In genomic region chr1:10508511-10508951, GRCh38 we compare ENCODE assay signal across 11 cellular contexts. TPM values are rescaled to one million over a fixed set of nuclear protein-coding genes. Genes with fewer than 3 reads are reported as not detected.
A peak's percentile ranks its signal among the peaks of the same experiment; 100 is the strongest.
DNase-seq lines count a peak whose midpoint lies in the region; FAIRE-seq and TF ChIP-seq lines count a peak whose summit lies in the region.
"Had no signal": no experiment of that assay in that cellular context is flagged by ENCODE, and none has a peak within 500 bp of the region (broad histone marks: within the 10 kb centered on the region; RNA-seq: fewer than 3 reads in every experiment).

No MANE protein-coding gene starts in this region.

- FAIRE-seq in H1 (lab: Jason Lieb, UNC): peak; percentile 28
- FAIRE-seq: endometrium, islet of Langerhans had no signal

- H3K27me3 ChIP-seq in H1 (replicated peaks in 1 of 4; ENCODE audit: control insufficient read depth in 3 of 4, extremely low read depth in 1 of 4, insufficient read depth in 3 of 4, low read length in 3 of 4): no peaks in the 10 kb centered on the region
- H3K27me3 ChIP-seq in brain microvascular endothelial cell (replicated peaks): no peaks in the 10 kb centered on the region

- peaks cover 8% of the 10 kb centered on the region; the same call in 1 of the 2 replicates for H3K79me1 ChIP-seq in H1 (ENCODE audit: low read depth, low read length)

- no peak overlapping the region for H3K56ac ChIP-seq in H1 (replicated peaks; ENCODE audit: insufficient read length, low read depth, low read length)

- peak overlapping the region; percentile 92; the same call in 1 of the 2 replicates for H2BK12ac ChIP-seq in H1 (ENCODE audit: low read depth, low read length)

- TF ChIP-seq RAD21 in H1 (IDR thresholded peaks at IDR 0.05 in 1 of 2, conservative IDR thresholded peaks at IDR 0.05 in 1 of 2; ENCODE audit: low read depth in 2 of 2, low read length in 2 of 2): no peak

- no peak overlapping the region for H2BK15ac ChIP-seq in H1 (ENCODE audit: low read length)

- no peak overlapping the region; the same call in 1 of the 2 replicates for H3K27ac ChIP-seq in H1 (ENCODE audit: low read depth, low read length)
- no peak overlapping the region for H3K27ac ChIP-seq in brain microvascular endothelial cell
- H3K27ac ChIP-seq: HL-60 had no signal

- peak; percentile 49 to 83 (median 76) for DNase-seq in NCI-H1417 (lab: John Stamatoyannopoulos, UW)
- DNase-seq in NCI-H1417 treated with DMSO at 0.1 percent for 48 hours (lab: John Stamatoyannopoulos, UW): no peak
- peak; percentile 93 for DNase-seq in NCI-H510A treated with DMSO at 0.1 percent for 48 hours (lab: John Stamatoyannopoulos, UW)
- DNase-seq in H1 (ENCODE audit: low read depth in 1 of 2, low spot score in 2 of 2): peak in 1 of 2 experiments; percentile 64
- DNase-seq in retinal pigment epithelial cell (ENCODE audit: low read depth): peak; percentile 66
- DNase-seq in brain microvascular endothelial cell: no peak
- no peak for DNase-seq in AG08396 (ENCODE audit: low spot score)
- DNase-seq in UCSD-AML1 (lab: John Stamatoyannopoulos, UW; ENCODE audit: unreplicated experiment): no peak

- peak overlapping the region; percentile 14 to 64; a peak in 3 of 4 replicates for H3K4me2 ChIP-seq in H1 (ENCODE audit: insufficient read depth in 1 of 2, low read depth in 2 of 2, low read length in 2 of 2)

- no peaks in the 10 kb centered on the region for H3K23me2 ChIP-seq in H1 (ENCODE audit: low read depth, low read length)

- peaks cover 3 to 12% (median 5%) of the 10 kb centered on the region in 4 experiments; a peak in 6 of 7 replicates for H3K4me1 ChIP-seq in H1 (replicated peaks in 1 of 4; ENCODE audit: control insufficient read depth in 3 of 4, insufficient read depth in 4 of 4, low read length in 3 of 4)

- no peak for TF ChIP-seq CTCF in H1 (IDR thresholded peaks at IDR 0.05; ENCODE audit: control extremely low read depth in 1 of 3, insufficient read depth in 1 of 3, low read depth in 1 of 3, low read length in 3 of 3)
- TF ChIP-seq CTCF in retinal pigment epithelial cell (conservative IDR thresholded peaks at IDR 0.05; ENCODE audit: low read depth, low read length): no peak
- TF ChIP-seq CTCF in brain microvascular endothelial cell (IDR thresholded peaks at IDR 0.05; ENCODE audit: low read depth, low read length, missing control alignments): no peak

- H2AK5ac ChIP-seq in H1 (ENCODE audit: low read depth, low read length): no peak overlapping the region

- no peaks in the 10 kb centered on the region for H3K9me3 ChIP-seq in H1 (ENCODE audit: insufficient read depth in 2 of 2, low read depth in 1 of 2, low read length in 1 of 2)

- peaks cover 3 to 40% of the 10 kb centered on the region in 2 experiments; a peak in 2 of 4 replicates for H3K79me2 ChIP-seq in H1 (ENCODE audit: control insufficient read depth in 1 of 2, insufficient read depth in 2 of 2, low read length in 2 of 2)

- peak overlapping the region; percentile 90 for H2BK120ac ChIP-seq in H1 (replicated peaks; ENCODE audit: low read depth, low read length)

- H3K4me3 ChIP-seq in H1 (ENCODE audit: extremely low read depth in 1 of 4, insufficient read depth in 2 of 4, low read depth in 3 of 4, low read length in 4 of 4) (no peak overlapping the region; a peak in 1 of 8 replicates), retinal pigment epithelial cell (ENCODE audit: low read length) (no peak overlapping the region), brain microvascular endothelial cell (ENCODE audit: low read depth, low read length) (no peak overlapping the region)

- no peak for TF ChIP-seq EP300 in H1 (IDR thresholded peaks at IDR 0.05; ENCODE audit: borderline replicate concordance in 1 of 2, low read depth in 2 of 2, low read length in 2 of 2)

- H2BK20ac ChIP-seq in H1 (ENCODE audit: low read length): no peak overlapping the region

- in situ Hi-C loops in brain microvascular endothelial cell (cut with HindIII; ENCODE audit: low pct_ligation_motif_present, low sequenced_read_pairs): no loop called here

- no peak overlapping the region for H4K8ac ChIP-seq in H1 (ENCODE audit: extremely low read depth, insufficient read depth, low read length)

- 42% methylated on average over 3 of the region's 3 CpGs; no CpG with 5 or more reads in 1 of the 2 experiments for WGBS in H1 (ENCODE audit: extremely low coverage in 1 of 2, insufficient coverage in 1 of 2, insufficient read length in 1 of 2, insufficient replicate concordance in 2 of 2, low coverage in 1 of 2, low lambda C conversion rate in 2 of 2, missing lambda C conversion rate in 1 of 2), 2 experiments

- H4K91ac ChIP-seq in H1 (replicated peaks; ENCODE audit: insufficient read length, low read length): peak overlapping the region; percentile 64

- TF ChIP-seq POLR2A in H1 (IDR thresholded peaks at IDR 0.05; ENCODE audit: control extremely low read depth in 1 of 2, low read depth in 2 of 2, low read length in 2 of 2): no peak

- H4K5ac ChIP-seq in H1 (ENCODE audit: insufficient read length, low read depth, low read length): no peak overlapping the region

- H3K9ac ChIP-seq in H1 (replicated peaks in 1 of 4; ENCODE audit: extremely low read depth in 1 of 4, low read depth in 3 of 4, low read length in 3 of 4): no peak overlapping the region

- H2AFZ ChIP-seq in H1 (ENCODE audit: low read length): no peak overlapping the region

- peaks cover 1 to 4% of the 10 kb centered on the region in 2 experiments for H4K20me1 ChIP-seq in H1 (replicated peaks in 1 of 2; ENCODE audit: control insufficient read depth in 1 of 2, insufficient read depth in 2 of 2, low read length in 2 of 2)

- H3K23ac ChIP-seq in H1 (ENCODE audit: insufficient read length): no peak overlapping the region

- POLR2A ChIA-PET in H1 (lab: Charles Lee; ENCODE audit: partially characterized antibody): interaction anchor here (0.6 to 1.6 kb wide), 8 partner anchors 11 to 1154 kb away, joined by 3 to 5 read pairs (median 4); no protein-coding TSS in a partner anchor

- peak overlapping the region; percentile 88 for H3K18ac ChIP-seq in H1 (ENCODE audit: extremely low read depth, low read length)

- H3K36me3 ChIP-seq in H1 (ENCODE audit: control insufficient read depth in 2 of 4, insufficient read depth in 4 of 4, low read length in 3 of 4) (no peaks in the 10 kb centered on the region), brain microvascular endothelial cell (replicated peaks) (no peaks in the 10 kb centered on the region)

- H3K4ac ChIP-seq in H1 (replicated peaks; ENCODE audit: insufficient read length, low read depth, low read length): peak overlapping the region; percentile 51

- CTCF ChIA-PET in H1 (lab: Charles Lee; ENCODE audit: partially characterized antibody): interaction anchor here (0.6 to 9.1 kb wide), 38 partner anchors 10 to 463 kb away, joined by 3 to 78 read pairs (median 4); no protein-coding TSS in a partner anchor

- no peak overlapping the region for H3K14ac ChIP-seq in H1 (ENCODE audit: insufficient read length)

- H2BK5ac ChIP-seq in H1 (ENCODE audit: low read depth, low read length): peak overlapping the region; percentile 31; the same call in 1 of the 2 replicates

TF ChIP-seq in H1, 55 proteins besides CTCF, POLR2A, EP300 and RAD21 (continues in another document):
- TF ChIP-seq ASH2L (IDR thresholded peaks at IDR 0.05; ENCODE audit: low read length) (peak; percentile 76), NANOG (IDR thresholded peaks at IDR 0.05; ENCODE audit: insufficient read depth, low read depth, low read length, poor library complexity, severe bottlenecking) (no peak), JUND (IDR thresholded peaks at IDR 0.05; ENCODE audit: low read length) (0 out of 2 replicates have a peak, but pooled peaks have one; percentile 8), SIRT6 (IDR thresholded peaks at IDR 0.05; ENCODE audit: low read length) (no peak), POU5F1 (IDR thresholded peaks at IDR 0.05; ENCODE audit: low read depth, low read length) (no peak), TEAD4 (IDR thresholded peaks at IDR 0.05; ENCODE audit: low read depth, low read length) (peak; percentile 29; the same call in 1 of the 2 replicates), TAF1 (IDR thresholded peaks at IDR 0.05; ENCODE audit: low read depth, low read length) (no peak), JUN (IDR thresholded peaks at IDR 0.05; ENCODE audit: low read depth, low read length) (no peak), TCF12 (IDR thresholded peaks at IDR 0.05; ENCODE audit: low read depth, low read length) (no peak)

RNA-seq across cellular contexts. Expression of gene PEX14, which starts 33.8 kb away (rescaled TPM):
- total RNA-seq in H1 (2021; fragmentation: NEBNext Ultra II Directional; extraction: Animal tissue kit (Norgen Biotek cat#: 25700)): 19.8 and 25.5 TPM in 2 replicates
- 13.0 and 24.0 TPM in 2 replicates for polyA plus RNA-seq in H1 (2011; rRNA removed)
- 19.1 TPM for polyA plus RNA-seq in H1 (2011; cell fraction: cytosol; rRNA removed)
- polyA plus RNA-seq in H1 (2011; cell fraction: nucleus; rRNA removed): 23.0 TPM
- polyA plus RNA-seq in H1 (2012, experiment 1 of 2): 12.3 to 26.3 TPM (median 24.9 TPM) in 4 replicates
- polyA plus RNA-seq in H1 (2012, experiment 2 of 2): 22.9 TPM
- polyA plus RNA-seq in H1 (2013, experiment 1 of 2): 20.4 TPM
- 23.6 TPM for polyA plus RNA-seq in H1 (2013, experiment 2 of 2)
- polyA minus RNA-seq in H1 (2011; rRNA and poly(A)+ RNA removed): 7.1 and 7.4 TPM in 2 replicates
- polyA minus RNA-seq in H1 (2011; cell fraction: cytosol; rRNA and poly(A)+ RNA removed): 11.6 TPM
- polyA minus RNA-seq in H1 (2011; cell fraction: nucleus; rRNA and poly(A)+ RNA removed): 10.0 TPM

RNA-seq across cellular contexts. Expression of gene DFFA, which starts 36.2 kb away (rescaled TPM):
- total RNA-seq in H1 (2021; fragmentation: NEBNext Ultra II Directional; extraction: Animal tissue kit (Norgen Biotek cat#: 25700)): 78.3 and 79.9 TPM in 2 replicates
- 30.9 and 34.3 TPM in 2 replicates for polyA plus RNA-seq in H1 (2011; rRNA removed)
- 47.3 TPM for polyA plus RNA-seq in H1 (2011; cell fraction: cytosol; rRNA removed)
- 42.0 TPM for polyA plus RNA-seq in H1 (2011; cell fraction: nucleus; rRNA removed)
- 56.9 to 66.5 TPM (median 58.3 TPM) in 4 replicates for polyA plus RNA-seq in H1 (2012, experiment 1 of 2)
- 39.2 TPM for polyA plus RNA-seq in H1 (2012, experiment 2 of 2)
- polyA plus RNA-seq in H1 (2013, experiment 1 of 2): 67.7 TPM
- 66.3 TPM for polyA plus RNA-seq in H1 (2013, experiment 2 of 2)
- polyA minus RNA-seq in H1 (2011; rRNA and poly(A)+ RNA removed): 91.2 and 91.8 TPM in 2 replicates
- 26.5 TPM for polyA minus RNA-seq in H1 (2011; cell fraction: cytosol; rRNA and poly(A)+ RNA removed)
- polyA minus RNA-seq in H1 (2011; cell fraction: nucleus; rRNA and poly(A)+ RNA removed): 45.0 TPM

RNA-seq across cellular contexts. Expression of gene CORT, which starts 58.7 kb away (rescaled TPM):
- 0.30 and 0.38 TPM in 2 replicates for total RNA-seq in H1 (2021; fragmentation: NEBNext Ultra II Directional; extraction: Animal tissue kit (Norgen Biotek cat#: 25700))
- 0.09 and 0.15 TPM in 2 replicates for polyA plus RNA-seq in H1 (2011; rRNA removed)
- polyA plus RNA-seq in H1 (2011; cell fraction: cytosol; rRNA removed): 0.18 TPM
- 0.16 TPM for polyA plus RNA-seq in H1 (2011; cell fraction: nucleus; rRNA removed)
- 0.83 to 1.3 TPM (median 0.98 TPM) in 4 replicates for polyA plus RNA-seq in H1 (2012, experiment 1 of 2)
- not detected for polyA plus RNA-seq in H1 (2012, experiment 2 of 2)
- 0.85 TPM for polyA plus RNA-seq in H1 (2013, experiment 1 of 2)
- 0.72 TPM for polyA plus RNA-seq in H1 (2013, experiment 2 of 2)
- 0.38 TPM in 1 of 2 replicates, not detected in the other for polyA minus RNA-seq in H1 (2011; rRNA and poly(A)+ RNA removed)
- polyA minus RNA-seq in H1 (2011; cell fraction: cytosol; rRNA and poly(A)+ RNA removed): not detected
- polyA minus RNA-seq in H1 (2011; cell fraction: nucleus; rRNA and poly(A)+ RNA removed): not detected

Comparison
In these comparisons a context has a peak if more than half of its experiments do, and no peak if none do; other contexts are left out.
1. DNase-seq: peak in NCI-H1417 (3 of 3), NCI-H510A treated with DMSO at 0.1 percent for 48 hours (single experiment) and retinal pigment epithelial cell (single experiment); none in NCI-H1417 treated with DMSO at 0.1 percent for 48 hours (single experiment), brain microvascular endothelial cell (single experiment), AG08396 (single experiment) and UCSD-AML1 (single experiment).